8 cellular contexts compared by ENCODE assay signal in genomic region chr22:36027579-36027959, GRCh38. TPM values are rescaled to one million over a fixed set of nuclear protein-coding genes. Genes with fewer than 3 reads are reported as not detected.
A peak's percentile ranks its signal among the peaks of the same experiment; 100 is the strongest.
DNase-seq lines count a peak whose midpoint lies in the region; ATAC-seq and TF ChIP-seq lines count a peak whose summit lies in the region.

No MANE protein-coding gene starts in this region.

- H3K4me1 Mint-ChIP-seq in CD14-positive monocyte = peaks cover 14% of the 10 kb centered on the region

- H3K4me3 ChIP-seq in adipocyte (ENCODE audit: low read length) (peak overlapping the region; percentile 98), iPS-18c (ENCODE audit: insufficient read depth, low read depth, low read length) (peak overlapping the region; percentile 86)

- H3K27me3 ChIP-seq in adipocyte (replicated peaks; ENCODE audit: control insufficient read depth, insufficient read depth, low read length) = no peaks in the 10 kb centered on the region

- H3K36me3 Mint-ChIP-seq in CD14-positive monocyte = peaks cover 0 to 3% of the 10 kb centered on the region in 2 donors

- H3K4me3 Mint-ChIP-seq in CD14-positive monocyte = peak overlapping the region; percentile 78 to 87

- peaks cover 0 to 11% (median 6%) of the 10 kb centered on the region in 7 donors for H3K9me3 Mint-ChIP-seq in CD14-positive monocyte

- no peak overlapping the region for H3K27ac Mint-ChIP-seq in CD14-positive monocyte

- H3K9me3 ChIP-seq in adipocyte (ENCODE audit: control insufficient read depth, low read length) = no peaks in the 10 kb centered on the region
- H3K9me3 ChIP-seq in iPS-18c (ENCODE audit: control insufficient read depth, insufficient read depth, low read length) = peaks cover 3% of the 10 kb centered on the region

- peak overlapping the region; percentile 93 for H3K9ac ChIP-seq in adipocyte (ENCODE audit: low read length)

- H3K27me3 Mint-ChIP-seq in CD14-positive monocyte (ENCODE audit: low read depth in 3 of 3) = peaks cover 42 to 54% (median 44%) of the 10 kb centered on the region in 3 donors

- DNase-seq in CD14-positive monocyte (ENCODE audit: low spot score) (no peak), HuH-7 (ENCODE audit: low spot score) (peak; percentile 32), adipocyte (ENCODE audit: low read depth) (peak; percentile 58), NCI-H2196 treated with DMSO at 0.1 percent for 48 hours (lab: John Stamatoyannopoulos, UW; ENCODE audit: unreplicated experiment) (no peak)
- peak; percentile 13 for DNase-seq in stimulated activated naive CD8-positive, alpha-beta T cell treated with anti-CD3 and anti-CD28 coated beads, Interleukin-15, Interleukin-2, amounts not matched to agents 100 U/mL and 50 U/mL, for 24 hours

- no peaks in the 10 kb centered on the region for H3K36me3 ChIP-seq in adipocyte (ENCODE audit: control insufficient read depth, insufficient read depth, low read length, severe bottlenecking)

- TF ChIP-seq CTCF in CD14-positive monocyte (IDR thresholded peaks at IDR 0.05) = no peak

- intact Hi-C loops in CD14-positive monocyte (cut with micrococcal nuclease) = no loop called here

- no peak for ATAC-seq in stimulated activated naive CD8-positive, alpha-beta T cell treated with anti-CD3 and anti-CD28 coated beads, Interleukin-15, Interleukin-2, amounts not matched to agents 100 U/mL and 50 U/mL, for 24 hours
- ATAC-seq in HG02623 (IDR thresholded peaks at IDR 0.05; ENCODE audit: unreplicated experiment) = no peak
- ATAC-seq in GM19455 (IDR thresholded peaks at IDR 0.05; ENCODE audit: unreplicated experiment) = no peak

- peaks cover 19% of the 10 kb centered on the region for H3K4me1 ChIP-seq in adipocyte (ENCODE audit: control insufficient read depth, insufficient read depth, low read length)

RNA-seq across cellular contexts. Expression of gene RBFOX2, which starts 1.1 kb away (rescaled TPM):
- not detected for polyA plus RNA-seq in CD14-positive monocyte

Comparison
In these comparisons a context has a peak if more than half of its experiments do, and no peak if none do; other contexts are left out.
1. DNase-seq: peak in HuH-7 (single experiment), adipocyte (single experiment) and stimulated activated naive CD8-positive, alpha-beta T cell treated with anti-CD3 and anti-CD28 coated beads, Interleukin-15, Interleukin-2, amounts not matched to agents 100 U/mL and 50 U/mL, for 24 hours (single experiment); none in CD14-positive monocyte (single experiment) and NCI-H2196 treated with DMSO at 0.1 percent for 48 hours (single experiment).